In genomic region chr13:111187879-111188643, GRCh38 we compare ENCODE assay signal across 9 cellular contexts.
DNase-seq lines count a peak whose midpoint lies in the region; ATAC-seq and TF ChIP-seq lines count a peak whose summit lies in the region.
"Had no signal": no experiment of that assay in that cellular context is flagged by ENCODE, and none has a peak within 500 bp of the region (broad histone marks: within the 10 kb centered on the region; RNA-seq: fewer than 3 reads in every experiment).

No MANE protein-coding gene starts in this region.

- H3K27ac ChIP-seq in DOHH2 (ENCODE audit: low read depth, low read length), result peak overlapping the region; percentile 99
- H3K27ac ChIP-seq in Karpas-422 (ENCODE audit: low read length), result peak overlapping the region; percentile 97
- no peak overlapping the region for H3K27ac ChIP-seq in WERI-Rb-1
- H3K27ac ChIP-seq: PC-9 had no signal

- peaks cover 95 to 96% of the 10 kb centered on the region in 2 donors for H3K4me1 Mint-ChIP-seq in natural killer cell

- H3K4me3 ChIP-seq in DOHH2 (ENCODE audit: low read length) (peak overlapping the region; percentile 89), Karpas-422 (ENCODE audit: low read length) (peak overlapping the region; percentile 69; the same call in 1 of the 2 replicates), WERI-Rb-1 (ENCODE audit: low read depth, low read length) (no peak overlapping the region)
- H3K4me3 ChIP-seq: PC-9 had no signal

- H3K9me2 ChIP-seq in DOHH2 (replicated peaks; ENCODE audit: control insufficient read depth, low read length) (no peaks in the 10 kb centered on the region), Karpas-422 (replicated peaks; ENCODE audit: insufficient read depth, low read length) (no peaks in the 10 kb centered on the region)

- no peaks in the 10 kb centered on the region for H3K9me3 Mint-ChIP-seq in natural killer cell

- H3K36me3 ChIP-seq in DOHH2 (ENCODE audit: control insufficient read depth, low read length) (peaks cover 58% of the 10 kb centered on the region), Karpas-422 (ENCODE audit: insufficient read depth, low read length) (peaks cover 21% of the 10 kb centered on the region), WERI-Rb-1 (peaks cover 10% of the 10 kb centered on the region)

- no peaks in the 10 kb centered on the region for H3K9me3 ChIP-seq in DOHH2 (ENCODE audit: control insufficient read depth, insufficient read depth, low read length)
- no peaks in the 10 kb centered on the region for H3K9me3 ChIP-seq in Karpas-422 (ENCODE audit: low read length)
- peaks cover 3% of the 10 kb centered on the region for H3K9me3 ChIP-seq in WERI-Rb-1 (ENCODE audit: severe bottlenecking)

- H3K4me2 ChIP-seq in DOHH2 (ENCODE audit: low read length) (peak overlapping the region; percentile 97), Karpas-422 (ENCODE audit: low read depth, low read length, poor library complexity, severe bottlenecking) (peak overlapping the region; percentile 95)
- H3K4me2 ChIP-seq: PC-9 had no signal

- H3K4me1 ChIP-seq in DOHH2 (ENCODE audit: control insufficient read depth, low read length), result peaks cover 54% of the 10 kb centered on the region
- H3K4me1 ChIP-seq in Karpas-422 (ENCODE audit: low read length), result peaks cover 56% of the 10 kb centered on the region

- peaks cover 15% of the 10 kb centered on the region; the same call in 1 of the 2 replicates for H4K20me1 ChIP-seq in DOHH2 (ENCODE audit: control insufficient read depth, insufficient read depth, low read depth, low read length)
- peaks cover 4% of the 10 kb centered on the region; the same call in 1 of the 2 replicates for H4K20me1 ChIP-seq in Karpas-422 (ENCODE audit: insufficient read depth, low read depth, low read length)

- H3K27me3 Mint-ChIP-seq in natural killer cell (ENCODE audit: low read depth in 2 of 2), result no peaks in the 10 kb centered on the region

- intact Hi-C loops in natural killer cell (cut with micrococcal nuclease), result loop anchor here (1.0 to 5.0 kb wide), 3 partner anchors 11 to 34 kb away; no protein-coding TSS in a partner anchor

- no peaks in the 10 kb centered on the region for H3K36me3 Mint-ChIP-seq in natural killer cell

- H3K9ac ChIP-seq in Karpas-422 (ENCODE audit: low read length), result peak overlapping the region; percentile 82

- no peak for ATAC-seq in natural killer cell
- no peak for ATAC-seq in HG03520 (IDR thresholded peaks at IDR 0.05; ENCODE audit: unreplicated experiment)

- TF ChIP-seq CTCF in DOHH2 (IDR thresholded peaks at IDR 0.05; ENCODE audit: low read depth, low read length, poor library complexity, severe bottlenecking) (no peak), natural killer cell (IDR thresholded peaks at IDR 0.05) (no peak), WERI-Rb-1 (IDR thresholded peaks at IDR 0.05; ENCODE audit: low read depth, low read length) (no peak)

- H3K4me3 Mint-ChIP-seq in natural killer cell, result peak overlapping the region; percentile 75

- DNase-seq in Karpas-422, result peak; percentile 48
- peak; percentile 54 for DNase-seq in cerebellum (ENCODE audit: low spot score)
- no peak for DNase-seq in natural killer cell
- no peak for DNase-seq in T1000 (lab: John Stamatoyannopoulos, UW)
- DNase-seq in WERI-Rb-1, result no peak
- DNase-seq in KG1 (lab: John Stamatoyannopoulos, UW), result no peak

- H3K27ac Mint-ChIP-seq in natural killer cell, result peak overlapping the region in 1 of 2 donors; percentile 80

- H2AFZ ChIP-seq in Karpas-422 (ENCODE audit: low read length), result no peak overlapping the region
- H2AFZ ChIP-seq: PC-9 had no signal

- H3K27me3 ChIP-seq in DOHH2 (ENCODE audit: control insufficient read depth, low read length) (no peaks in the 10 kb centered on the region), Karpas-422 (ENCODE audit: low read length) (no peaks in the 10 kb centered on the region), WERI-Rb-1 (ENCODE audit: insufficient read depth, low read depth, severe bottlenecking) (no peaks in the 10 kb centered on the region)

- H3K79me2 ChIP-seq in DOHH2 (ENCODE audit: control insufficient read depth, low read length) (peaks cover 95% of the 10 kb centered on the region), Karpas-422 (ENCODE audit: low read length) (peaks cover 92% of the 10 kb centered on the region)

- peaks cover 26% of the 10 kb centered on the region for H3F3A ChIP-seq in DOHH2 (ENCODE audit: control insufficient read depth, insufficient read depth)

Comparison
In these comparisons a context has a peak if more than half of its experiments do, and no peak if none do; other contexts are left out.
1. DNase-seq: peak in Karpas-422 (single experiment) and cerebellum (single experiment); none in natural killer cell (single experiment), T1000 (single experiment), WERI-Rb-1 (single experiment) and KG1 (single experiment).